1 cellular context compared by ENCODE assay signal in genomic region chr13:27403727-27404385, GRCh38.
TF ChIP-seq lines count a peak whose summit lies in the region.

No MANE protein-coding gene starts in this region.

TF ChIP-seq in HepG2, 621 proteins besides CTCF, POLR2A, EP300 and RAD21 (continued from another document and continues in another):
- no peak for TF ChIP-seq ATM (IDR thresholded peaks at IDR 0.05; ENCODE audit: borderline replicate concordance)
- no peak for TF ChIP-seq MAFF (IDR thresholded peaks at IDR 0.05; ENCODE audit: low read depth, low read length)
- TF ChIP-seq NR2F1 (CRISPR knock-in tag; IDR thresholded peaks at IDR 0.05): no peak
- no peak for TF ChIP-seq ZNF260 (CRISPR knock-in tag; IDR thresholded peaks at IDR 0.05; ENCODE audit: borderline replicate concordance, low read depth)
- TF ChIP-seq ZFP91 (CRISPR knock-in tag; IDR thresholded peaks at IDR 0.05; ENCODE audit: borderline replicate concordance): no peak; the same call in 1 of the 2 replicates
- no peak for TF ChIP-seq MAFK (conservative IDR thresholded peaks at IDR 0.05 in 1 of 2, IDR thresholded peaks at IDR 0.05 in 1 of 2; ENCODE audit: low read length in 2 of 2)
- peak; percentile 77; the same call in 1 of the 2 replicates for TF ChIP-seq POLR2AphosphoS5 (IDR thresholded peaks at IDR 0.05; ENCODE audit: low read depth, low read length)
- TF ChIP-seq ZNF280B (CRISPR knock-in tag; IDR thresholded peaks at IDR 0.05; ENCODE audit: borderline replicate concordance): 0 out of 2 replicates have a peak, but pooled peaks have one; percentile 41
- TF ChIP-seq ZNF639 (CRISPR knock-in tag; conservative IDR thresholded peaks at IDR 0.05): no peak
- no peak; the same call in 1 of the 2 replicates for TF ChIP-seq THAP11 (CRISPR knock-in tag; IDR thresholded peaks at IDR 0.05)
- no peak; the same call in 1 of the 2 replicates for TF ChIP-seq ZNF121 (CRISPR knock-in tag; IDR thresholded peaks at IDR 0.05)
- no peak for TF ChIP-seq FOXA1 (IDR thresholded peaks at IDR 0.05)
- peak; percentile 40 for TF ChIP-seq FOXA1 (CRISPR knock-in tag; IDR thresholded peaks at IDR 0.05)
- no peak for TF ChIP-seq GFI1 (CRISPR knock-in tag; IDR thresholded peaks at IDR 0.05; ENCODE audit: borderline replicate concordance)
- no peak for TF ChIP-seq MLXIP (CRISPR knock-in tag; IDR thresholded peaks at IDR 0.05; ENCODE audit: borderline replicate concordance)
- TF ChIP-seq ZUFSP (CRISPR knock-in tag; IDR thresholded peaks at IDR 0.05; ENCODE audit: borderline replicate concordance): no peak
- no peak for TF ChIP-seq SKIL (CRISPR knock-in tag; IDR thresholded peaks at IDR 0.05; ENCODE audit: borderline replicate concordance)
- TF ChIP-seq ZNF704 (CRISPR knock-in tag; IDR thresholded peaks at IDR 0.05; ENCODE audit: borderline replicate concordance): peak; percentile 61; the same call in 1 of the 2 replicates
- TF ChIP-seq NRL (CRISPR knock-in tag; IDR thresholded peaks at IDR 0.05; ENCODE audit: borderline replicate concordance): peak; percentile 55; the same call in 1 of the 2 replicates
- 0 out of 2 replicates have a peak, but pooled peaks have one; percentile 50 for TF ChIP-seq ZBTB38 (CRISPR knock-in tag; IDR thresholded peaks at IDR 0.05)
- 0 out of 2 replicates have a peak, but pooled peaks have one; percentile 41 for TF ChIP-seq DMAP1 (CRISPR knock-in tag; IDR thresholded peaks at IDR 0.05)
- no peak for TF ChIP-seq BCL6 (CRISPR knock-in tag; IDR thresholded peaks at IDR 0.05)
- TF ChIP-seq ZNF34 (CRISPR knock-in tag; IDR thresholded peaks at IDR 0.05; ENCODE audit: borderline replicate concordance): no peak
- no peak for TF ChIP-seq ZNF44 (CRISPR knock-in tag; IDR thresholded peaks at IDR 0.05)
- no peak for TF ChIP-seq ZFP62 (CRISPR knock-in tag; IDR thresholded peaks at IDR 0.05)
- TF ChIP-seq USF2 (IDR thresholded peaks at IDR 0.05; ENCODE audit: low read depth, low read length): no peak
- TF ChIP-seq USF2 (CRISPR knock-in tag; IDR thresholded peaks at IDR 0.05; ENCODE audit: borderline replicate concordance): no peak
- TF ChIP-seq ZNF740 (CRISPR knock-in tag; IDR thresholded peaks at IDR 0.05): no peak; the same call in 1 of the 2 replicates
- 0 out of 2 replicates have a peak, but pooled peaks have one; percentile 48 for TF ChIP-seq ZSCAN25 (CRISPR knock-in tag; IDR thresholded peaks at IDR 0.05)
- TF ChIP-seq ZNF557 (CRISPR knock-in tag; IDR thresholded peaks at IDR 0.05): no peak
- TF ChIP-seq SIX4 (CRISPR knock-in tag; IDR thresholded peaks at IDR 0.05): no peak
- no peak for TF ChIP-seq CCAR2 (optimal IDR thresholded peaks at IDR 0.05; ENCODE audit: low read depth, low read length)
- no peak for TF ChIP-seq SMAD9 (CRISPR knock-in tag; IDR thresholded peaks at IDR 0.05)
- TF ChIP-seq CEBPZ (IDR thresholded peaks at IDR 0.05; ENCODE audit: low read length): no peak
- TF ChIP-seq NR2F2 (IDR thresholded peaks at IDR 0.05; ENCODE audit: borderline replicate concordance, low read depth): no peak
- no peak for TF ChIP-seq XRCC5 (optimal IDR thresholded peaks at IDR 0.05; ENCODE audit: low read length)
- TF ChIP-seq HCFC1 (IDR thresholded peaks at IDR 0.05; ENCODE audit: low read depth, low read length): no peak
- no peak for TF ChIP-seq TGIF2 (CRISPR knock-in tag; IDR thresholded peaks at IDR 0.05)
- no peak for TF ChIP-seq CEBPB (IDR thresholded peaks at IDR 0.05; ENCODE audit: borderline replicate concordance, low read depth, low read length)
- no peak for TF ChIP-seq ZNF780A (CRISPR knock-in tag; IDR thresholded peaks at IDR 0.05)
- peak; percentile 88 for TF ChIP-seq ZFY (CRISPR knock-in tag; IDR thresholded peaks at IDR 0.05)
- TF ChIP-seq ZNF547 (CRISPR knock-in tag; IDR thresholded peaks at IDR 0.05): no peak
- TF ChIP-seq MTF1 (CRISPR knock-in tag; IDR thresholded peaks at IDR 0.05): no peak
- TF ChIP-seq IKZF1 (IDR thresholded peaks at IDR 0.05): no peak
- peak; percentile 37; the same call in 1 of the 2 replicates for TF ChIP-seq PPARG (CRISPR knock-in tag; conservative IDR thresholded peaks at IDR 0.05)
- peak; percentile 19; the same call in 1 of the 2 replicates for TF ChIP-seq ZNF292 (CRISPR knock-in tag; IDR thresholded peaks at IDR 0.05; ENCODE audit: borderline replicate concordance, low read depth)
- no peak for TF ChIP-seq FOXO1 (CRISPR knock-in tag; IDR thresholded peaks at IDR 0.05)
